ENCODE assay signal across 8 cellular contexts in the genomic region with DNA sequence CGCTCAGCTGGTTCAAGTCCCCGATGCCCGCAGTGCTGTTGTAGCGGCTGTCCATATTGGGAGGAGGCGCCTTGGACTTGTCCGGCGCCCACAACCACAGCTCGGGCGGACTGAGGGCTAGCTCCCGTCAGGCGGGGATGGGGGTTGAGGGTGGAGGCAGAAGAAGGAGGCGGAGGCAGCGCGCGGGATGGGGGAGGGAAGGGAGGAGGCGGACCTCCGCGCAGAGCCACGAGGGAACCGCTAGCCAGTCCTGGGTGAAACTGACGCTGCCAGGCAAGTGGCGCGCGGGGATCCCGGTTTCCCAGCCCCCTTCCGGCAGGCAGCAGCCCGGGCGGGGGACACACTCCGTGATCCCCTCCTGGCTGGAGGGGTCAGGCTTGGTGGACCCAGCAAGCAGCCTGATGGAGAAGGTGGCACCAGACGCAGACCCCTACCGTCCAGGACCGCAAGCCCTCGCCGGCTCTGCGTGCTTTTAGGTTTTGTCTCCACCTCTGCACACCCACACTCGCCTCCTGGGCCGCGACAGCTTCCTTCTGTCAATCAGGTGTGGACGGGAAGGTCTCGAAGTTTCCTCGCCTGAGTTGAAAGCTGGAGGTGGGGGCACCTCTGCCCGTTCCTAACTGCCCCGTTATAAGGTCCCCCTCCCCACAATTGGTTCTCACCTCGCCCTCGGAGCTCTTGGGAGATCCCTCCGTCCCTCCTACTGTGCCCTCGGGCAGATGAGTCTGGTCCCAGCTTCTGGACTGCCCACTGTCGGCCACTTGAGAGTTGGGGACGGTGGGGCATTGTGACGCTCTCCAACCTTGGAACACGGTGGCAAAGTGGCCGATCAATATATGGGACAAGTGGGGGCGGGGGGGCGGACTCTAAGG.
A peak's percentile ranks its signal among the peaks of the same experiment; 100 is the strongest.
DNase-seq lines count a peak whose midpoint lies in the region; ATAC-seq and TF ChIP-seq lines count a peak whose summit lies in the region.

A gene (minus strand): TSS at position 112 of the 872 bp plus-strand sequence. CDS start 57 bp downstream, at position 55.

- TF ChIP-seq CTCF in astrocyte of the spinal cord (IDR thresholded peaks at IDR 0.05; ENCODE audit: low read depth, low read length) = peak; percentile 4

- peak within 1 kb of the TSS; percentile 55 for H3K4me3 ChIP-seq in astrocyte of the spinal cord (ENCODE audit: low read depth, low read length)

- peak; percentile 73 for DNase-seq in Ammon's horn (ENCODE audit: low spot score)
- peak; percentile 11 to 57 (median 23) for DNase-seq in T-helper 2 cell
- DNase-seq in astrocyte of the spinal cord (ENCODE audit: low read depth, low spot score) = peak; percentile 60
- peak; percentile 85 for DNase-seq in hepatic stellate cell (ENCODE audit: low spot score)
- peak; percentile 39 for DNase-seq in putamen (ENCODE audit: low spot score)
- DNase-seq in NCI-H2227 treated with DMSO at 0.1 percent for 48 hours (lab: John Stamatoyannopoulos, UW) = no peak

- in situ Hi-C loops in astrocyte of the spinal cord (cut with HindIII; ENCODE audit: low sequenced_read_pairs) = no loop called here

- ATAC-seq in GM19328 (IDR thresholded peaks at IDR 0.05; ENCODE audit: unreplicated experiment) (peak; percentile 37), HG03439 (IDR thresholded peaks at IDR 0.05; ENCODE audit: unreplicated experiment) (peak; percentile 44)
